In genomic region chr1:244802041-244802440, GRCh38 we compare ENCODE assay signal across 10 cellular contexts.
"Had no signal": no experiment of that assay in that cellular context is flagged by ENCODE, and none has a peak within 500 bp of the region (broad histone marks: within the 10 kb centered on the region; RNA-seq: fewer than 3 reads in every experiment).

No MANE protein-coding gene starts in this region.

- H3K9me3 ChIP-seq: heart right ventricle, left lung, tibial artery had no signal

- H3K4me1 ChIP-seq: left lung had no signal

- H3K27me3 ChIP-seq: heart right ventricle, left lung, tibial artery had no signal

- DNase-seq: activated gamma-delta T cell; activated T-cell treated with anti-CD3 and anti-CD28 coated beads, Interleukin-2, amount 50 U/mL, for 48 hours; cortex of kidney; effector CD8-positive, alpha-beta T cell; heart right ventricle; islet precursor cell; left lung; stimulated activated CD4-positive, alpha-beta T cell treated with anti-CD3 and anti-CD28 coated beads, Interleukin-4, amount 100 ng/mL, for 4 hours had no signal

- H3K4me3 ChIP-seq: heart right ventricle, left lung, tibial artery had no signal

- H3K27ac ChIP-seq: heart right ventricle, left lung, tibial artery had no signal

- FAIRE-seq: frontal cortex had no signal

- H3K36me3 ChIP-seq: heart right ventricle, left lung, tibial artery had no signal
